25 cellular contexts compared by ENCODE assay signal in the genomic region with DNA sequence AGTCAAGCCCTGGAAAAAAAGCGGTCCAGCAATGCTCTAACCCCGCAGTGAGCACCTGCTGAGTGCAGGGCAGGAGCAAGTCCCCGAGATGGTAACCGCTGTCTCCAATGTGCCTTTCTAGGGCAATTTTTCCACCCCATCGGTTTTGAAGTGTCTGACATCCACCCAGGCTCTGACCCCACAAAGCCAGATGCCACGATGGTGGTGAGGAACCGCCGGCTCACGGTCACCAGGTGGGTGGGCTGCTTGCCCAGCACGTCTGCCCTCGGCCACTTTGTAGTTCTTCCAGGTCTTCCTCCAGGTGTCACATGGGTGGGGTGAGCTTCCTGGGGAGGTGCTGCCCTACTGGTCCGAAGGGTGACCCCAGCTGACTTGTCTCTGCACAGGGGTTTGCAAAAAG. TPM values are rescaled to one million over a fixed set of nuclear protein-coding genes. Genes with fewer than 3 reads are reported as not detected.
A peak's percentile ranks its signal among the peaks of the same experiment; 100 is the strongest.
DNase-seq lines count a peak whose midpoint lies in the region; ATAC-seq, FAIRE-seq and TF ChIP-seq lines count a peak whose summit lies in the region.
"Had no signal": no experiment of that assay in that cellular context is flagged by ENCODE, and none has a peak within 500 bp of the region (broad histone marks: within the 10 kb centered on the region; RNA-seq: fewer than 3 reads in every experiment).

No MANE protein-coding gene starts in this region.

- no peak overlapping the region for H3K27ac Mint-ChIP-seq in endodermal cell
- H3K27ac Mint-ChIP-seq: CD4-positive, CD25-positive, alpha-beta regulatory T cell; CD8-positive, alpha-beta T cell had no signal

- no peak overlapping the region for H3K56ac ChIP-seq in H1 (replicated peaks; ENCODE audit: insufficient read length, low read depth, low read length)

- TF ChIP-seq EP300 in H1 (IDR thresholded peaks at IDR 0.05; ENCODE audit: borderline replicate concordance in 1 of 2, low read depth in 2 of 2, low read length in 2 of 2), result no peak

- 90% methylated on average over 12 of the region's 12 CpGs; no CpG with 5 or more reads in 1 of the 2 experiments for WGBS in H1 (ENCODE audit: extremely low coverage in 1 of 2, insufficient coverage in 1 of 2, insufficient read length in 1 of 2, insufficient replicate concordance in 2 of 2, low coverage in 1 of 2, low lambda C conversion rate in 2 of 2, missing lambda C conversion rate in 1 of 2), 2 experiments
- WGBS in neuronal stem cell (ENCODE audit: extremely low coverage in 2 of 2, insufficient read length in 2 of 2, insufficient replicate concordance in 1 of 2), 2 donors, result no CpG with 5 or more reads among the region's 12 CpGs
- WGBS in endodermal cell (ENCODE audit: insufficient coverage in 1 of 2, insufficient read length in 1 of 2), 2 experiments, result 90% methylated on average over 8 to 12 of the region's 12 CpGs

- peak overlapping the region; percentile 90 for H3K4me2 ChIP-seq in BLaER1
- no peak overlapping the region for H3K4me2 ChIP-seq in H1 (ENCODE audit: insufficient read depth in 1 of 2, low read depth in 2 of 2, low read length in 2 of 2)
- no peak overlapping the region for H3K4me2 ChIP-seq in neuronal stem cell (ENCODE audit: insufficient read depth, low read length, poor library complexity, severe bottlenecking)
- H3K4me2 ChIP-seq: A549 had no signal

- CTCF ChIA-PET in H1 (lab: Charles Lee; ENCODE audit: partially characterized antibody), result interaction anchor here (0.7 to 3.8 kb wide), 20 partner anchors 8 to 369 kb away, joined by 3 to 33 read pairs (median 6); partner anchors contain the start of genes ITIH1 and NEK4

- H3K4me1 ChIP-seq in right atrium auricular region, result no peaks in the 10 kb centered on the region
- peaks cover 81% of the 10 kb centered on the region for H3K4me1 ChIP-seq in BLaER1
- H3K4me1 ChIP-seq in H1 (replicated peaks in 1 of 4; ENCODE audit: control insufficient read depth in 3 of 4, insufficient read depth in 4 of 4, low read length in 3 of 4), result no peaks in the 10 kb centered on the region
- H3K4me1 ChIP-seq in neuronal stem cell (ENCODE audit: control insufficient read depth in 2 of 2, insufficient read depth in 1 of 2, low read depth in 1 of 2, low read length in 2 of 2), result peaks cover 4 to 12% of the 10 kb centered on the region in 2 donors
- no peaks in the 10 kb centered on the region for H3K4me1 ChIP-seq in endodermal cell (ENCODE audit: control insufficient read depth, insufficient read depth, low read length)
- H3K4me1 ChIP-seq: A549, BE2C, Caco-2 had no signal

- H3K79me2 ChIP-seq in H1 (ENCODE audit: control insufficient read depth in 1 of 2, insufficient read depth in 2 of 2, low read length in 2 of 2), result no peaks in the 10 kb centered on the region

- no peak for ATAC-seq in Right ventricle myocardium inferior
- ATAC-seq: A549; CD8-positive, alpha-beta T cell; HCT116 had no signal

- peak overlapping the region; percentile 79 for H3K9ac ChIP-seq in BLaER1
- no peak overlapping the region for H3K9ac ChIP-seq in H1 (replicated peaks in 1 of 4; ENCODE audit: extremely low read depth in 1 of 4, low read depth in 3 of 4, low read length in 3 of 4)
- H3K9ac ChIP-seq in neuronal stem cell (ENCODE audit: low read depth, low read length, poor library complexity), result no peak overlapping the region
- no peak overlapping the region for H3K9ac ChIP-seq in endodermal cell (ENCODE audit: extremely low read depth, low read length, poor library complexity, severe bottlenecking)
- H3K9ac ChIP-seq: GM23248 had no signal

- TF ChIP-seq RAD21 in H1 (IDR thresholded peaks at IDR 0.05 in 1 of 2, conservative IDR thresholded peaks at IDR 0.05 in 1 of 2; ENCODE audit: low read depth in 2 of 2, low read length in 2 of 2), result no peak

- no peaks in the 10 kb centered on the region for H3K36me3 Mint-ChIP-seq in endodermal cell (ENCODE audit: low read depth)
- H3K36me3 Mint-ChIP-seq: CD4-positive, CD25-positive, alpha-beta regulatory T cell; CD8-positive, alpha-beta T cell had no signal

- H2BK12ac ChIP-seq in H1 (ENCODE audit: low read depth, low read length), result 0 out of 2 replicates have a peak overlapping the region, but pooled peaks have one; percentile 39
- peak overlapping the region; percentile 63 for H2BK12ac ChIP-seq in neuronal stem cell (ENCODE audit: low read length)

- H3K79me1 ChIP-seq in H1 (ENCODE audit: low read depth, low read length) (no peaks in the 10 kb centered on the region), neuronal stem cell (ENCODE audit: low read depth, low read length) (no peaks in the 10 kb centered on the region)

- no peak for FAIRE-seq in H1 (lab: Jason Lieb, UNC)
- FAIRE-seq: A549, G401.6, GM12892 had no signal

- no peak overlapping the region for H3K23ac ChIP-seq in H1 (ENCODE audit: insufficient read length)
- peak overlapping the region; percentile 81 for H3K23ac ChIP-seq in neuronal stem cell (ENCODE audit: low read depth, low read length, poor library complexity)

- DNase-seq in Right ventricle myocardium inferior (ENCODE audit: missing footprints), result peak; percentile 45
- no peak for DNase-seq in right atrium auricular region (ENCODE audit: low spot score)
- no peak for DNase-seq in H1 (ENCODE audit: low read depth in 1 of 2, low spot score in 2 of 2)
- DNase-seq in neuronal stem cell (ENCODE audit: low spot score), result no peak
- DNase-seq in endodermal cell, result no peak
- DNase-seq in stimulated activated naive CD4-positive, alpha-beta T cell (lab: John Stamatoyannopoulos, UW), result no peak
- DNase-seq in RKO (ENCODE audit: low spot score), result no peak
- DNase-seq: 8988T; ACHN; AML-193; BE2C; Caco-2; CD4-positive, CD25-positive, alpha-beta regulatory T cell; DMS153; DND-41; GM23248; H9 had no signal

- H3K36me3 ChIP-seq in right atrium auricular region (no peaks in the 10 kb centered on the region), BLaER1 (no peaks in the 10 kb centered on the region), H1 (ENCODE audit: control insufficient read depth in 2 of 4, insufficient read depth in 4 of 4, low read length in 3 of 4) (no peaks in the 10 kb centered on the region), neuronal stem cell (replicated peaks in 1 of 2; ENCODE audit: control insufficient read depth in 2 of 2, insufficient read depth in 2 of 2, low read length in 2 of 2) (no peaks in the 10 kb centered on the region), endodermal cell (ENCODE audit: control insufficient read depth, insufficient read depth, low read length) (no peaks in the 10 kb centered on the region)
- H3K36me3 ChIP-seq: BE2C had no signal

- intact Hi-C loops in Right ventricle myocardium inferior (cut with DNase I), result no loop called here

- H3K9me3 ChIP-seq in right atrium auricular region (no peaks in the 10 kb centered on the region), BLaER1 (no peaks in the 10 kb centered on the region), H1 (ENCODE audit: insufficient read depth in 2 of 2, low read depth in 1 of 2, low read length in 1 of 2) (no peaks in the 10 kb centered on the region), neuronal stem cell (replicated peaks in 1 of 2; ENCODE audit: control insufficient read depth in 2 of 2, insufficient read depth in 1 of 2, low read depth in 1 of 2, low read length in 2 of 2) (no peaks in the 10 kb centered on the region), endodermal cell (ENCODE audit: control insufficient read depth, low read length) (no peaks in the 10 kb centered on the region)
- H3K9me3 ChIP-seq: A549, BE2C, Caco-2 had no signal

- H2AK5ac ChIP-seq in H1 (ENCODE audit: low read depth, low read length) (no peak overlapping the region), neuronal stem cell (ENCODE audit: low read depth, low read length) (peak overlapping the region; percentile 6)

- TF ChIP-seq POLR2A in H1 (IDR thresholded peaks at IDR 0.05; ENCODE audit: control extremely low read depth in 1 of 2, low read depth in 2 of 2, low read length in 2 of 2), result no peak

- POLR2A ChIA-PET in H1 (lab: Charles Lee; ENCODE audit: partially characterized antibody), result interaction anchor here (1.4 to 2.5 kb wide), 2 partner anchors 8 to 20 kb away, joined by 5 to 10 read pairs; partner anchors contain the start of gene NEK4

- no peaks in the 10 kb centered on the region for H3K27me3 ChIP-seq in right atrium auricular region
- no peaks in the 10 kb centered on the region for H3K27me3 ChIP-seq in BLaER1
- no peaks in the 10 kb centered on the region for H3K27me3 ChIP-seq in H1 (replicated peaks in 1 of 4; ENCODE audit: control insufficient read depth in 3 of 4, extremely low read depth in 1 of 4, insufficient read depth in 3 of 4, low read length in 3 of 4)
- H3K27me3 ChIP-seq in neuronal stem cell (ENCODE audit: control insufficient read depth in 3 of 3, insufficient read depth in 3 of 3, low read depth in 1 of 3, low read length in 3 of 3), result peaks cover 0 to 9% (median 0%) of the 10 kb centered on the region in 3 experiments
- no peaks in the 10 kb centered on the region for H3K27me3 ChIP-seq in endodermal cell (ENCODE audit: control insufficient read depth, insufficient read depth, low read length, poor library complexity, severe bottlenecking)
- H3K27me3 ChIP-seq: BE2C had no signal

- no peak overlapping the region for H3K4me3 Mint-ChIP-seq in endodermal cell
- H3K4me3 Mint-ChIP-seq: CD4-positive, CD25-positive, alpha-beta regulatory T cell; CD8-positive, alpha-beta T cell; H9 had no signal

- H3K4ac ChIP-seq in H1 (replicated peaks; ENCODE audit: insufficient read length, low read depth, low read length) (no peak overlapping the region), neuronal stem cell (ENCODE audit: low read length) (no peak overlapping the region)

- H2BK15ac ChIP-seq in H1 (ENCODE audit: low read length) (no peak overlapping the region), neuronal stem cell (ENCODE audit: low read length) (no peak overlapping the region)

- H2BK5ac ChIP-seq in H1 (ENCODE audit: low read depth, low read length), result no peak overlapping the region
- H2BK5ac ChIP-seq in neuronal stem cell (ENCODE audit: low read length), result no peak overlapping the region

- H3K14ac ChIP-seq in H1 (ENCODE audit: insufficient read length), result no peak overlapping the region
- no peak overlapping the region for H3K14ac ChIP-seq in neuronal stem cell (ENCODE audit: low read length)

- H3K4me1 Mint-ChIP-seq in endodermal cell, result no peaks in the 10 kb centered on the region
- H3K4me1 Mint-ChIP-seq: CD4-positive, CD25-positive, alpha-beta regulatory T cell; H9 had no signal

- H3K27ac ChIP-seq in right atrium auricular region (no peak overlapping the region), BLaER1 (peak overlapping the region; percentile 93), H1 (ENCODE audit: low read depth, low read length) (no peak overlapping the region), neuronal stem cell (replicated peaks; ENCODE audit: low read length) (no peak overlapping the region), endodermal cell (ENCODE audit: low read depth, low read length) (no peak overlapping the region)
- H3K27ac ChIP-seq: A549, C4-2B, GM23248 had no signal

- H3K18ac ChIP-seq in H1 (ENCODE audit: extremely low read depth, low read length) (no peak overlapping the region), neuronal stem cell (ENCODE audit: low read length) (peak overlapping the region; percentile 49)

- H2BK20ac ChIP-seq in H1 (ENCODE audit: low read length), result no peak overlapping the region

- H2BK120ac ChIP-seq in H1 (replicated peaks; ENCODE audit: low read depth, low read length) (no peak overlapping the region), neuronal stem cell (ENCODE audit: low read depth, low read length) (no peak overlapping the region)

- H4K91ac ChIP-seq in H1 (replicated peaks; ENCODE audit: insufficient read length, low read length) (no peak overlapping the region), neuronal stem cell (ENCODE audit: low read depth, low read length, poor library complexity) (no peak overlapping the region)

- no peak for TF ChIP-seq CTCF in right atrium auricular region (IDR thresholded peaks at IDR 0.05)
- no peak for TF ChIP-seq CTCF in H1 (IDR thresholded peaks at IDR 0.05; ENCODE audit: control extremely low read depth in 1 of 3, insufficient read depth in 1 of 3, low read depth in 1 of 3, low read length in 3 of 3)
- TF ChIP-seq CTCF in endodermal cell (conservative IDR thresholded peaks at IDR 0.05), result no peak

- no peaks in the 10 kb centered on the region for H3K9me3 Mint-ChIP-seq in endodermal cell
- H3K9me3 Mint-ChIP-seq: CD4-positive, CD25-positive, alpha-beta regulatory T cell; CD8-positive, alpha-beta T cell; H9 had no signal

- H4K5ac ChIP-seq in H1 (ENCODE audit: insufficient read length, low read depth, low read length), result no peak overlapping the region

- H3K23me2 ChIP-seq in H1 (ENCODE audit: low read depth, low read length), result no peaks in the 10 kb centered on the region

- no peaks in the 10 kb centered on the region for H3K27me3 Mint-ChIP-seq in endodermal cell (ENCODE audit: insufficient read depth)
- H3K27me3 Mint-ChIP-seq: CD4-positive, CD25-positive, alpha-beta regulatory T cell had no signal

- H2AFZ ChIP-seq in H1 (ENCODE audit: low read length) (no peak overlapping the region), neuronal stem cell (ENCODE audit: low read length) (no peak overlapping the region)
- H2AFZ ChIP-seq: GM23248 had no signal

- H4K20me1 ChIP-seq in BLaER1 (no peaks in the 10 kb centered on the region), H1 (replicated peaks in 1 of 2; ENCODE audit: control insufficient read depth in 1 of 2, insufficient read depth in 2 of 2, low read length in 2 of 2) (peaks cover 0 to 3% of the 10 kb centered on the region in 2 experiments)

- H4K8ac ChIP-seq in H1 (ENCODE audit: extremely low read depth, insufficient read depth, low read length) (no peak overlapping the region), neuronal stem cell (ENCODE audit: low read depth, low read length) (no peak overlapping the region)

- no peak overlapping the region for H3K4me3 ChIP-seq in right atrium auricular region
- H3K4me3 ChIP-seq in BLaER1, result 0 out of 2 replicates have a peak overlapping the region, but pooled peaks have one; percentile 4
- H3K4me3 ChIP-seq in H1 (ENCODE audit: extremely low read depth in 1 of 4, insufficient read depth in 2 of 4, low read depth in 3 of 4, low read length in 4 of 4), result no peak overlapping the region
- no peak overlapping the region for H3K4me3 ChIP-seq in neuronal stem cell (ENCODE audit: low read length in 2 of 2)
- no peak overlapping the region for H3K4me3 ChIP-seq in endodermal cell (ENCODE audit: low read length)
- H3K4me3 ChIP-seq: A549, GM23248 had no signal

RNA-seq across cellular contexts. Expression of gene ITIH3, which starts 3.2 kb away (rescaled TPM):
- total RNA-seq in Right ventricle myocardium inferior (0.43 TPM), right atrium auricular region (1 to 10 TPM in 1 of 2 donors, under 1 TPM in 1; 0.19 to 2.1 TPM), endodermal cell (not detected)
- not detected in 2 replicates for total RNA-seq in H1 (2021; fragmentation: NEBNext Ultra II Directional; extraction: Animal tissue kit (Norgen Biotek cat#: 25700))
- polyA plus RNA-seq in H1 (2011; rRNA removed), result not detected in 2 replicates
- polyA plus RNA-seq in H1 (2011; cell fraction: cytosol; rRNA removed), result 0.78 TPM
- not detected for polyA plus RNA-seq in H1 (2011; cell fraction: nucleus; rRNA removed)
- polyA plus RNA-seq in H1 (2012, experiment 1 of 2), result 0.20 to 0.52 TPM (median 0.21 TPM) in 3 of 4 replicates, not detected in the other
- polyA plus RNA-seq in H1 (2012, experiment 2 of 2), result not detected
- polyA plus RNA-seq in H1 (2013, experiment 1 of 2), result not detected
- 0.15 TPM for polyA plus RNA-seq in H1 (2013, experiment 2 of 2)
- polyA minus RNA-seq in H1 (2011; rRNA and poly(A)+ RNA removed), result not detected in 2 replicates
- not detected for polyA minus RNA-seq in H1 (2011; cell fraction: cytosol; rRNA and poly(A)+ RNA removed)
- not detected for polyA minus RNA-seq in H1 (2011; cell fraction: nucleus; rRNA and poly(A)+ RNA removed)
- polyA plus RNA-seq in neuronal stem cell (2013, experiment 1 of 2), result 0.07 TPM
- polyA plus RNA-seq in neuronal stem cell (2013, experiment 2 of 2), result 0.08 TPM
- polyA plus RNA-seq in endodermal cell (2013, experiment 1 of 2), result 0.36 TPM
- polyA plus RNA-seq in endodermal cell (2013, experiment 2 of 2), result 0.41 TPM
- total RNA-seq: CD4-positive, CD25-positive, alpha-beta regulatory T cell; CD8-positive, alpha-beta T cell; GM23248; H4; H9 had no signal
- polyA plus RNA-seq: GM23248 had no signal

RNA-seq across cellular contexts. Expression of gene ITIH1, which starts 14.0 kb away (rescaled TPM):
- total RNA-seq in Right ventricle myocardium inferior, result not detected
- not detected for total RNA-seq in right atrium auricular region
- total RNA-seq in H1 (2021; fragmentation: NEBNext Ultra II Directional; extraction: Animal tissue kit (Norgen Biotek cat#: 25700)), result not detected in 2 replicates
- not detected in 2 replicates for polyA plus RNA-seq in H1 (2011; rRNA removed)
- not detected for polyA plus RNA-seq in H1 (2011; cell fraction: cytosol; rRNA removed)
- not detected for polyA plus RNA-seq in H1 (2011; cell fraction: nucleus; rRNA removed)
- not detected in 4 replicates for polyA plus RNA-seq in H1 (2012, experiment 1 of 2)
- not detected for polyA plus RNA-seq in H1 (2012, experiment 2 of 2)
- not detected for polyA plus RNA-seq in H1 (2013, experiment 1 of 2)
- not detected for polyA plus RNA-seq in H1 (2013, experiment 2 of 2)
- polyA minus RNA-seq in H1 (2011; rRNA and poly(A)+ RNA removed), result not detected in 2 replicates
- not detected for polyA minus RNA-seq in H1 (2011; cell fraction: cytosol; rRNA and poly(A)+ RNA removed)
- not detected for polyA minus RNA-seq in H1 (2011; cell fraction: nucleus; rRNA and poly(A)+ RNA removed)
- not detected for polyA plus RNA-seq in neuronal stem cell (2013, experiment 1 of 2)
- not detected for polyA plus RNA-seq in neuronal stem cell (2013, experiment 2 of 2)
- not detected for total RNA-seq in endodermal cell
- polyA plus RNA-seq in endodermal cell (2013, experiment 1 of 2), result not detected
- polyA plus RNA-seq in endodermal cell (2013, experiment 2 of 2), result not detected
- total RNA-seq: Caco-2; CD4-positive, CD25-positive, alpha-beta regulatory T cell; CD8-positive, alpha-beta T cell; GM23248; H4; H9 had no signal
- polyA plus RNA-seq: A549; CD4-positive, CD25-positive, alpha-beta regulatory T cell; GM23248 had no signal

RNA-seq across cellular contexts. Expression of gene NEK4, which starts 20.7 kb away (rescaled TPM):
- total RNA-seq in Right ventricle myocardium inferior, result 20.4 TPM
- total RNA-seq in right atrium auricular region, result 10 to 100 TPM; 12.8 to 14.6 TPM
- 39.5 and 40.0 TPM in 2 replicates for total RNA-seq in H1 (2021; fragmentation: NEBNext Ultra II Directional; extraction: Animal tissue kit (Norgen Biotek cat#: 25700))
- 6.0 and 7.5 TPM in 2 replicates for polyA plus RNA-seq in H1 (2011; rRNA removed)
- 12.7 TPM for polyA plus RNA-seq in H1 (2011; cell fraction: cytosol; rRNA removed)
- polyA plus RNA-seq in H1 (2011; cell fraction: nucleus; rRNA removed), result 13.9 TPM
- polyA plus RNA-seq in H1 (2012, experiment 1 of 2), result 16.6 to 24.6 TPM (median 19.9 TPM) in 4 replicates
- 1.6 TPM for polyA plus RNA-seq in H1 (2012, experiment 2 of 2)
- polyA plus RNA-seq in H1 (2013, experiment 1 of 2), result 14.7 TPM
- polyA plus RNA-seq in H1 (2013, experiment 2 of 2), result 13.4 TPM
- 34.5 and 35.6 TPM in 2 replicates for polyA minus RNA-seq in H1 (2011; rRNA and poly(A)+ RNA removed)
- polyA minus RNA-seq in H1 (2011; cell fraction: cytosol; rRNA and poly(A)+ RNA removed), result 20.0 TPM
- 22.8 TPM for polyA minus RNA-seq in H1 (2011; cell fraction: nucleus; rRNA and poly(A)+ RNA removed)
- polyA plus RNA-seq in neuronal stem cell (2013, experiment 1 of 2), result 15.7 TPM
- polyA plus RNA-seq in neuronal stem cell (2013, experiment 2 of 2), result 16.7 TPM
- 10 to 100 TPM; 44.2 to 49.5 TPM for total RNA-seq in endodermal cell
- polyA plus RNA-seq in endodermal cell (2013, experiment 1 of 2), result 27.0 TPM
- polyA plus RNA-seq in endodermal cell (2013, experiment 2 of 2), result 24.0 TPM

RNA-seq across cellular contexts. Expression of gene ITIH4, which starts 39.1 kb away (rescaled TPM):
- total RNA-seq in Right ventricle myocardium inferior (5.0 TPM), right atrium auricular region (1 to 10 TPM in 1 of 2 donors, not detected in 1; 1.2 TPM), endodermal cell (1 to 10 TPM; 6.0 to 6.2 TPM)
- total RNA-seq in H1 (2021; fragmentation: NEBNext Ultra II Directional; extraction: Animal tissue kit (Norgen Biotek cat#: 25700)), result 0.78 and 3.7 TPM in 2 replicates
- polyA plus RNA-seq in H1 (2011; rRNA removed), result 3.2 and 3.4 TPM in 2 replicates
- 2.2 TPM for polyA plus RNA-seq in H1 (2011; cell fraction: cytosol; rRNA removed)
- 19.3 TPM for polyA plus RNA-seq in H1 (2011; cell fraction: nucleus; rRNA removed)
- 2.2 to 4.0 TPM (median 3.2 TPM) in 4 replicates for polyA plus RNA-seq in H1 (2012, experiment 1 of 2)
- 0.13 TPM for polyA plus RNA-seq in H1 (2012, experiment 2 of 2)
- polyA plus RNA-seq in H1 (2013, experiment 1 of 2), result 1.9 TPM
- 1.2 TPM for polyA plus RNA-seq in H1 (2013, experiment 2 of 2)
- 4.6 and 4.7 TPM in 2 replicates for polyA minus RNA-seq in H1 (2011; rRNA and poly(A)+ RNA removed)
- polyA minus RNA-seq in H1 (2011; cell fraction: cytosol; rRNA and poly(A)+ RNA removed), result 4.0 TPM
- 9.7 TPM for polyA minus RNA-seq in H1 (2011; cell fraction: nucleus; rRNA and poly(A)+ RNA removed)
- polyA plus RNA-seq in neuronal stem cell (2013, experiment 1 of 2), result 1.4 TPM
- polyA plus RNA-seq in neuronal stem cell (2013, experiment 2 of 2), result 1.7 TPM
- polyA plus RNA-seq in endodermal cell (2013, experiment 1 of 2), result 4.1 TPM
- polyA plus RNA-seq in endodermal cell (2013, experiment 2 of 2), result 4.8 TPM
- polyA plus RNA-seq: GM23248 had no signal

RNA-seq across cellular contexts. Expression of gene MUSTN1, which starts 43.4 kb away (rescaled TPM):
- total RNA-seq in Right ventricle myocardium inferior, result 26.5 TPM
- 10 to 100 TPM; 43.8 to 45.0 TPM for total RNA-seq in right atrium auricular region
- 0.84 and 2.4 TPM in 2 replicates for total RNA-seq in H1 (2021; fragmentation: NEBNext Ultra II Directional; extraction: Animal tissue kit (Norgen Biotek cat#: 25700))
- polyA plus RNA-seq in H1 (2011; rRNA removed), result 1.1 and 3.0 TPM in 2 replicates
- 3.1 TPM for polyA plus RNA-seq in H1 (2011; cell fraction: cytosol; rRNA removed)
- 22.0 TPM for polyA plus RNA-seq in H1 (2011; cell fraction: nucleus; rRNA removed)
- 4.1 to 4.9 TPM (median 4.6 TPM) in 3 of 4 replicates, not detected in the other for polyA plus RNA-seq in H1 (2012, experiment 1 of 2)
- 0.94 TPM for polyA plus RNA-seq in H1 (2012, experiment 2 of 2)
- polyA plus RNA-seq in H1 (2013, experiment 1 of 2), result 5.8 TPM
- polyA plus RNA-seq in H1 (2013, experiment 2 of 2), result 3.4 TPM
- 0.32 TPM in 1 of 2 replicates, not detected in the other for polyA minus RNA-seq in H1 (2011; rRNA and poly(A)+ RNA removed)
- not detected for polyA minus RNA-seq in H1 (2011; cell fraction: cytosol; rRNA and poly(A)+ RNA removed)
- 2.1 TPM for polyA minus RNA-seq in H1 (2011; cell fraction: nucleus; rRNA and poly(A)+ RNA removed)
- polyA plus RNA-seq in neuronal stem cell (2013, experiment 1 of 2), result 10.7 TPM
- 10.5 TPM for polyA plus RNA-seq in neuronal stem cell (2013, experiment 2 of 2)
- 1 to 10 TPM; 3.2 to 4.2 TPM for total RNA-seq in endodermal cell
- polyA plus RNA-seq in endodermal cell (2013, experiment 1 of 2), result 22.5 TPM
- polyA plus RNA-seq in endodermal cell (2013, experiment 2 of 2), result 20.6 TPM
- total RNA-seq: GM23248, H4 had no signal
- polyA plus RNA-seq: A549, GM23248 had no signal
